Comparison of ENCODE assay signal across 1 cellular context in the genomic region with DNA sequence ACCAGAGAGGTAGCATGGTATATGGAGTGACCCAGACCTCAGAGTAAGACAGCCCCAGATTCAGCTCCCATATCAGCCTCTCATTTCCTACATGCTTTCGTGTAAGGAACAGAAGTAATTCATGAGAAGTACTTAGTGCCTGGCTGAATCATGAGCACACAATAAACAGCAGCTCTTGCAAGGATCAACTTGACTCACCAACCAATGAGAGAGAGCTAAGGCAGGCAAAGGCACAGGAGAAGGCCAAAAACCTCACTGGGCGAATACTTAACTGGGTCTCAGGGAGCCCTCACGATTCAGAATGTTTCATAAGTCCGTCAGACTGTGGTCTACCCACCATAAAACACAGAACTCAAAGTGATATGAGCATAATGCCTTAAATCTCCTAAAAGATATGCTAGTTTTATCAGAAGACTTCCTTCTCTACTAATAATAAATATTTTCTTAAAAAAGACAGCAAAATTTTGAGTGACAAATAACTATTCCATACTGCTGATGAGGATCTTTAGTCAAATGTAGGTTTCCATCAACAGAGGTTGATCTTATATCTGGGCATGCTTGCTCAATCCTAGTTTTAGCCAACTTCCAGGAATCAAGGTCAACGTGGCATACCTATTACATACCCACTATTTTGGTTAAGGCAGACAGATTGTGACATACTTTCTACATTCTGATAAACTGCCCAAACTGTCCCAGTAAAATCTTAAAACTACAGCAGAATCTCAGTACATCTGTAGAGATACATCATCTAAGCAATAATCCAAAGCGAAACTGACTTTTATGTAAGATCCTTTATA.
TF ChIP-seq lines count a peak whose summit lies in the region.

No MANE protein-coding gene starts in this region.

TF ChIP-seq in IMR-90, 13 proteins besides CTCF, POLR2A, EP300 and RAD21:
- TF ChIP-seq CEBPB (IDR thresholded peaks at IDR 0.05; ENCODE audit: low read depth, low read length), result peak; percentile 39
- TF ChIP-seq NFE2L2 (IDR thresholded peaks at IDR 0.05; ENCODE audit: low read depth, low read length), result no peak
